Comparison of ENCODE assay signal across 8 cellular contexts in the genomic region with DNA sequence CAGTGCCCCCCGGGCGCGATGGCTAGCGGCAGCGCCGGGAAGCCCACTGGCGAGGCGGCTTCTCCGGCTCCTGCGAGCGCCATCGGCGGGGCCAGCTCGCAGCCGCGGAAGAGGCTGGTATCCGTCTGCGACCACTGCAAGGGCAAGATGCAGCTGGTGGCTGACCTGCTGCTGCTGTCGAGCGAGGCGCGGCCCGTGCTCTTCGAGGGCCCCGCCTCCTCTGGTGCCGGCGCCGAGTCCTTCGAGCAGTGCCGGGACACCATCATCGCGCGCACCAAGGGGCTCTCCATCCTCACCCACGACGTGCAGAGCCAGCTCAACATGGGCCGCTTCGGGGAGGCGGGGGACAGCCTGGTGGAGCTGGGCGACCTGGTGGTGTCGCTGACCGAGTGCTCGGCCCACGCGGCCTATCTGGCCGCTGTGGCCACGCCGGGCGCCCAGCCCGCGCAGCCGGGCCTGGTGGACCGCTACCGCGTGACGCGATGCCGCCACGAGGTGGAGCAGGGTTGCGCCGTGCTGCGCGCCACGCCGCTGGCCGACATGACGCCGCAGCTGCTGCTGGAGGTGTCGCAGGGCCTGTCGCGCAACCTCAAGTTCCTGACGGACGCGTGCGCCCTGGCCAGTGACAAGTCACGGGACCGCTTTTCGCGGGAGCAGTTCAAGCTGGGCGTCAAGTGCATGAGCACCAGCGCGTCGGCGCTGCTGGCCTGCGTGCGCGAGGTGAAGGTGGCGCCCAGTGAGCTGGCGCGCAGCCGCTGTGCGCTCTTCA. TPM values are rescaled to one million over a fixed set of nuclear protein-coding genes. Genes with fewer than 3 reads are reported as not detected.
DNase-seq lines count a peak whose midpoint lies in the region; ATAC-seq and TF ChIP-seq lines count a peak whose summit lies in the region.

No MANE protein-coding gene starts in this region.

- H3K9me3 Mint-ChIP-seq in naive B cell: peaks cover 0 to under 1% (median 0%) of the 10 kb centered on the region in 7 donors

- peak overlapping the region in 2 of 6 donors; percentile 24 to 93 for H3K27ac Mint-ChIP-seq in naive B cell

- H3K4me1 Mint-ChIP-seq in naive B cell: peaks cover 33 to 48% (median 40%) of the 10 kb centered on the region in 3 donors

- no peaks in the 10 kb centered on the region for H3K27me3 ChIP-seq in BLaER1
- H3K27me3 ChIP-seq in effector memory CD4-positive, alpha-beta T cell (replicated peaks; ENCODE audit: control insufficient read depth, insufficient read depth, low read length, poor library complexity, severe bottlenecking): no peaks in the 10 kb centered on the region

- H3K4me3 ChIP-seq in BLaER1: peak overlapping the region; percentile 98
- peak overlapping the region; percentile 77 for H3K4me3 ChIP-seq in LNCaP clone FGC (ENCODE audit: low read depth, low read length)
- peak overlapping the region; percentile 80 for H3K4me3 ChIP-seq in effector memory CD4-positive, alpha-beta T cell (ENCODE audit: insufficient read depth, low read depth, low read length, poor library complexity, severe bottlenecking)

- H3K9ac ChIP-seq in BLaER1: peak overlapping the region; percentile 97

- H4K20me1 ChIP-seq in BLaER1: peaks cover 57% of the 10 kb centered on the region

- peak overlapping the region in 6 of 8 donors; percentile 30 to 90 (median 48) for H3K4me3 Mint-ChIP-seq in naive B cell

- H3K36me3 Mint-ChIP-seq in naive B cell: peaks cover 0 to 5% of the 10 kb centered on the region in 2 donors

- peaks cover 63% of the 10 kb centered on the region for H3K4me1 ChIP-seq in BLaER1
- peaks cover 32% of the 10 kb centered on the region for H3K4me1 ChIP-seq in effector memory CD4-positive, alpha-beta T cell (ENCODE audit: control insufficient read depth, insufficient read depth, low read length, poor library complexity, severe bottlenecking)

- H3K36me3 ChIP-seq in BLaER1: peaks cover 21% of the 10 kb centered on the region
- H3K36me3 ChIP-seq in effector memory CD4-positive, alpha-beta T cell (ENCODE audit: control insufficient read depth, insufficient read depth, low read length): peaks cover 8% of the 10 kb centered on the region

- no peak for ATAC-seq in naive B cell (ENCODE audit: low read depth in 2 of 2)
- no peak for ATAC-seq in GM21528 (IDR thresholded peaks at IDR 0.05; ENCODE audit: low FRiP score, unreplicated experiment)
- no peak for ATAC-seq in HG03095 (IDR thresholded peaks at IDR 0.05; ENCODE audit: unreplicated experiment)
- no peak for ATAC-seq in HG02798 (IDR thresholded peaks at IDR 0.05; ENCODE audit: poor library complexity, unreplicated experiment)
- ATAC-seq in GM18867 (IDR thresholded peaks at IDR 0.05; ENCODE audit: unreplicated experiment): no peak

- H3K9me3 ChIP-seq in BLaER1: no peaks in the 10 kb centered on the region
- no peaks in the 10 kb centered on the region for H3K9me3 ChIP-seq in effector memory CD4-positive, alpha-beta T cell (ENCODE audit: control insufficient read depth, low read length)

- no peaks in the 10 kb centered on the region for H3K27me3 Mint-ChIP-seq in naive B cell

- peak overlapping the region; percentile 85 for H3K4me2 ChIP-seq in BLaER1

- TF ChIP-seq CTCF in LNCaP clone FGC (IDR thresholded peaks at IDR 0.05; ENCODE audit: control insufficient read depth, extremely low read depth, insufficient read depth): no peak

- no peak for DNase-seq in LNCaP clone FGC (ENCODE audit: low read depth)
- DNase-seq in effector memory CD4-positive, alpha-beta T cell: no peak
- DNase-seq in naive B cell: no peak

- H3K27ac ChIP-seq in BLaER1: peak overlapping the region; percentile 98
- peak overlapping the region; percentile 93 for H3K27ac ChIP-seq in effector memory CD4-positive, alpha-beta T cell (ENCODE audit: insufficient read depth, low read length, poor library complexity, severe bottlenecking)

RNA-seq across cellular contexts. Expression of a gene that starts 1.7 kb away (rescaled TPM):
- polyA plus RNA-seq in naive B cell (ENCODE audit: low read depth in 6 of 6): 1 to 10 TPM; 3.0 to 6.4 (median 5.2) TPM

RNA-seq across cellular contexts. Expression of a gene that starts 12.8 kb away (rescaled TPM):
- 10 to 100 TPM; 16.0 to 24.8 (median 20.4) TPM for polyA plus RNA-seq in naive B cell (ENCODE audit: low read depth in 6 of 6)
